In the genomic region with DNA sequence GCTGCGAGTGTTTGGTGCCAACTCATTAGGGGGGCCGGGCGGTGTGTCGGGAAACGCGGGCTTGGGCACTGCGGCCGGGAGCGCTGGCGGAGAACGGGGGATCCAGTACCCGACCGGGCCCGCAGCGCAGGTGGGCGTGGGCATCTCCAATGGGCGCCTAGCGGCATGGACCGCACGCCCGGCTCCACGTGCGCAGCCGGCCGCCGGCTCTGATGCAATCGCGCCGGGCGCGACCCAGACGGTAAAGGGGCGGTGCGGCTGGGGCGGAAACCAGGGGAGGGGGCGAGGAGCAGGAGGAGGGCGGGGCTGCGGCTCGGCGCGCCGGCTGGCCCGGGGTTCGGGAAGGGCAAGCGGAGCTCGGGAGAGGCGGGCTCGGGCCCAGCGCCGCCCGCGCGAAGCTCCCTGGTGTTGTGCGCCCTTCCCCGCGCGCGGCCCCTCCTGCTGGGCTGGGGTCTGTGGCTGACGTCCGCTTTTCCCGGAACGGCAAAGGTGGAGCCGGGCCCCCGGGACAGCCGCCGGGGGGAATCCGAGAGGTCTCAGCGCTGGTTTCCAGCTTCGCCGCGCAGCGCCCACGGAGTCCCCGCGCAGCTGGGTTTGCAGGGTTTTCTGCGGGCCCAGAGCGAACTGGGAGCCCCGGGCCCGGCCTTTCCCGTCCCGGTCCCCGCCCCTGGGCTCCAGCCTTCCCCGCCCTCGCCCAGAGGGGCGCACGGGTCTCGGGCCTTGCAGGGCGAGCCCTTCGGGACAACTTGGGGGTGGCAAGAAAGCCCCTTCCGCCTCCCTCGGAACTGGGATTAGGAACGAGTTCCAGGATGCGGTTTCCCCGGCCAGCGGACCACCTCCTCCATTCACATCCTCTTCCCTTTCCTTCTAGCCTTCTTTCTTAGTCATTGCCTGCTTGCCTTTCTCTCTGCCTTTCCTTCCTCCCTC, we compare ENCODE assay signal across 8 cellular contexts. TPM values are rescaled to one million over a fixed set of nuclear protein-coding genes. Genes with fewer than 3 reads are reported as not detected.
DNase-seq lines count a peak whose midpoint lies in the region; ATAC-seq and TF ChIP-seq lines count a peak whose summit lies in the region.

No MANE protein-coding gene starts in this region.

- H3K27ac ChIP-seq in HL-60 (replicated peaks), result peak overlapping the region; percentile 81
- peak overlapping the region; percentile 66 to 76 for H3K27ac ChIP-seq in esophagus (ENCODE audit: low read depth in 2 of 2, low read length in 1 of 2)
- H3K27ac ChIP-seq in muscle layer of duodenum (ENCODE audit: low read length), result peak overlapping the region; percentile 84

- no peaks in the 10 kb centered on the region for H3K9me3 Mint-ChIP-seq in Caco-2 (ENCODE audit: unreplicated experiment)
- no peaks in the 10 kb centered on the region for H3K9me3 Mint-ChIP-seq in activated T-cell treated with anti-CD3 and anti-CD28 coated beads, Interleukin-2, amount 50 U/mL, for 24 hours

- no TSS peak for BruUV-seq in Caco-2 (replicated peaks; lab: Mats Ljungman, UMichigan)

- 2 to 4% methylated on average over 48 to 95 of the region's 95 CpGs for WGBS in esophagus, 2 donors

- H3K27ac Mint-ChIP-seq in Caco-2 (ENCODE audit: unreplicated experiment), result peak overlapping the region; percentile 93
- peak overlapping the region; percentile 97 for H3K27ac Mint-ChIP-seq in activated T-cell treated with anti-CD3 and anti-CD28 coated beads, Interleukin-2, amount 50 U/mL, for 24 hours

- H3K4me1 Mint-ChIP-seq in Caco-2 (ENCODE audit: low read depth, unreplicated experiment), result no peaks in the 10 kb centered on the region
- peaks cover 38% of the 10 kb centered on the region for H3K4me1 Mint-ChIP-seq in activated T-cell treated with anti-CD3 and anti-CD28 coated beads, Interleukin-2, amount 50 U/mL, for 24 hours (ENCODE audit: low read depth)

- H3K36me3 ChIP-seq in Caco-2 (ENCODE audit: control insufficient read depth, insufficient read depth, low read length) (no peaks in the 10 kb centered on the region), esophagus (ENCODE audit: control insufficient read depth in 2 of 2, insufficient read depth in 2 of 2, low read length in 1 of 2) (no peaks in the 10 kb centered on the region), muscle layer of duodenum (ENCODE audit: control insufficient read depth in 1 of 2, insufficient read depth in 2 of 2, low read length in 2 of 2) (peaks cover 0 to 9% of the 10 kb centered on the region in 2 donors)

- H3K27me3 ChIP-seq in Caco-2 (replicated peaks; ENCODE audit: control insufficient read depth, insufficient read depth, low read length) (no peaks in the 10 kb centered on the region), HL-60 (ENCODE audit: insufficient read depth, poor library complexity, severe bottlenecking) (no peaks in the 10 kb centered on the region), esophagus (ENCODE audit: control insufficient read depth in 1 of 2, insufficient read depth in 2 of 2, low read length in 2 of 2) (no peaks in the 10 kb centered on the region), muscle layer of duodenum (ENCODE audit: low read depth, low read length) (no peaks in the 10 kb centered on the region)

- H3K4me3 Mint-ChIP-seq in Caco-2 (ENCODE audit: unreplicated experiment), result peak overlapping the region; percentile 94
- H3K4me3 Mint-ChIP-seq in activated T-cell treated with anti-CD3 and anti-CD28 coated beads, Interleukin-2, amount 50 U/mL, for 24 hours, result peak overlapping the region; percentile 88

- H3K27me3 Mint-ChIP-seq in Caco-2 (ENCODE audit: insufficient read depth, unreplicated experiment), result no peaks in the 10 kb centered on the region
- peaks cover 23% of the 10 kb centered on the region for H3K27me3 Mint-ChIP-seq in activated T-cell treated with anti-CD3 and anti-CD28 coated beads, Interleukin-2, amount 50 U/mL, for 24 hours

- POLR2A ChIA-PET in Caco-2 (lab: Charles Lee), result interaction anchor here (0.6 to 1.0 kb wide), 3 partner anchors 16 to 802 kb away, joined by 7 to 9 read pairs (median 8); no protein-coding TSS in a partner anchor

- peak; percentile 66 for ATAC-seq in GM19467 (IDR thresholded peaks at IDR 0.05; ENCODE audit: unreplicated experiment)

- TF ChIP-seq CTCF in Caco-2 (IDR thresholded peaks at IDR 0.05; ENCODE audit: insufficient read depth in 1 of 2, low read depth in 1 of 2, low read length in 1 of 2, severe bottlenecking in 1 of 2, unreplicated experiment in 1 of 2) (no peak), HL-60 (IDR thresholded peaks at IDR 0.05; ENCODE audit: insufficient read depth, low read length) (no peak)

- H3K36me3 Mint-ChIP-seq in Caco-2 (ENCODE audit: insufficient read depth, unreplicated experiment), result peaks cover 15% of the 10 kb centered on the region
- H3K36me3 Mint-ChIP-seq in activated T-cell treated with anti-CD3 and anti-CD28 coated beads, Interleukin-2, amount 50 U/mL, for 24 hours (ENCODE audit: low read depth), result peaks cover 33% of the 10 kb centered on the region

- intact Hi-C loops in Caco-2 (cut with micrococcal nuclease; ENCODE audit: unreplicated experiment), result loop anchor here (1.0 to 5.0 kb wide), 2 partner anchors 16 to 449 kb away; no protein-coding TSS in a partner anchor

- CTCF ChIA-PET in Caco-2 (lab: Charles Lee), result interaction anchor here (1.0 kb wide), 2 partner anchors 16 to 25 kb away, joined by 4 to 5 read pairs; no protein-coding TSS in a partner anchor

- H3K4me1 ChIP-seq in Caco-2, result no peaks in the 10 kb centered on the region
- H3K4me1 ChIP-seq in esophagus (ENCODE audit: control insufficient read depth in 2 of 2, insufficient read depth in 2 of 2, low read length in 1 of 2), result no peaks in the 10 kb centered on the region
- H3K4me1 ChIP-seq in muscle layer of duodenum (ENCODE audit: control insufficient read depth in 1 of 2, insufficient read depth in 2 of 2, low read length in 2 of 2), result no peaks in the 10 kb centered on the region

- H3K4me3 ChIP-seq in Caco-2 (ENCODE audit: low read depth, low read length) (peak overlapping the region; percentile 85), HL-60 (replicated peaks; ENCODE audit: insufficient read depth, low read length) (peak overlapping the region; percentile 85), esophagus (ENCODE audit: low read depth in 1 of 2, low read length in 2 of 2) (peak overlapping the region; percentile 61 to 79), muscle layer of duodenum (ENCODE audit: low read depth in 1 of 2, low read length in 2 of 2) (peak overlapping the region; percentile 74 to 76)

- H3K9me3 ChIP-seq in Caco-2, result no peaks in the 10 kb centered on the region
- no peaks in the 10 kb centered on the region for H3K9me3 ChIP-seq in esophagus (ENCODE audit: control insufficient read depth in 2 of 2, insufficient read depth in 1 of 2, low read depth in 1 of 2, low read length in 1 of 2)
- no peaks in the 10 kb centered on the region for H3K9me3 ChIP-seq in muscle layer of duodenum (ENCODE audit: control insufficient read depth in 1 of 2, low read length in 2 of 2)

- DNase-seq in Caco-2, result peak; percentile 91 to 94
- peak; percentile 60 to 78 for DNase-seq in HL-60 (ENCODE audit: low read depth in 1 of 2, low spot score in 1 of 2)
- DNase-seq in OCI-M1 (lab: John Stamatoyannopoulos, UW), result peak; percentile 91
- DNase-seq in activated T-cell treated with anti-CD3 and anti-CD28 coated beads, Interleukin-2, amount 50 U/mL, for 24 hours, result peak; percentile 89
- DNase-seq in stimulated activated CD8-positive, alpha-beta memory T cell treated with anti-CD3 and anti-CD28 coated beads, Interleukin-7, amount 100 ng/mL, for 24 hours (ENCODE audit: low read depth), result peak; percentile 42

RNA-seq across cellular contexts. Expression of a gene that starts 0.9 kb away (rescaled TPM):
- total RNA-seq in Caco-2 (2022), result 101 and 102 TPM in 2 replicates
- 1 to 10 TPM; 1.6 to 4.1 TPM for polyA plus RNA-seq in esophagus

Comparison
In these comparisons a context has a peak if more than half of its experiments do, and no peak if none do; other contexts are left out.
1. Peak in every context shown above with its lines: DNase-seq, ATAC-seq, H3K4me3 ChIP-seq and H3K27ac ChIP-seq.
2. DNase-seq: peak in every context shown above with its lines; median percentile 92 in Caco-2; 91 in OCI-M1; 89 in activated T-cell treated with anti-CD3 and anti-CD28 coated beads, Interleukin-2, amount 50 U/mL, for 24 hours; 69 in HL-60; 42 in stimulated activated CD8-positive, alpha-beta memory T cell treated with anti-CD3 and anti-CD28 coated beads, Interleukin-7, amount 100 ng/mL, for 24 hours.